In the genomic region with DNA sequence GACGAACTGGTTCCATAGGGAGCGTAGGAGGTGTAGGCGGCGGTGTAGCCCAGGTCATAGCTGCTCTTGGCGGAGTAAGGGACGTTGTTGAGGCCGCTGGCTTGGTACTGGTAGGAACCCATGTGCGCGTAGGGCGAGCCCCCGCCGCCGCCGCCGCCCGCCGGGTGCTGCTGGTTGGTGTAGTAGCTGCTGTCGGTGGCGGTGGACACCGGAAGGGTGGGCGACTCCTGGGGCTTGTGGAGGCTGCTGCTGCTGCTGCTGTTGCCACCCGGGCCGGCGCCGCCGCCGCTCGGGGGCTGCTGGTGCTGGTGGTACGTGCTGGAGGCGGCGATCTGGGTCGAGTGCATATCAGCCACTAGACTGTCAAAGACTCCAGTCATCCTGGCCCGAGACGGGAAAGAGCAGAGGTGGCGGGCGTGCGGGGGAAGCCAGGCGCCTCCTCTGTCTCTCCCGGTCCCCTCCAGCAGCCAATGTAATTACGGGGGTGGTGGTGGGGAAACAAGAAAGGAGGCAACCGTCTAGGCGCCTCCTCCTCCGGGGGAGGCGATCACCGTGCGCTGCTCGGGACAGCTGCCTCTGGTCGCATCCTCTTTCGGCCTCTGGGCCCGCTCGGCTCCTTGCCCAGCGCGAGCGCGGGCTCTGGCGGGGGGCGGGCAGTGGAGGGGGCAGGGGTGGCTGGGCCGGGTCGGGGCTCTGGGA, we compare ENCODE assay signal across 1 cellular context.
TF ChIP-seq lines count a peak whose summit lies in the region.

No MANE protein-coding gene starts in this region.

TF ChIP-seq in K562, 482 proteins besides CTCF, POLR2A, EP300 and RAD21 (continues in another document):
- TF ChIP-seq PBX2 (CRISPR knock-in tag; IDR thresholded peaks at IDR 0.05; ENCODE audit: low read depth) = no peak
- no peak for TF ChIP-seq PBX2 (tag; conservative IDR thresholded peaks at IDR 0.05; ENCODE audit: low read depth)
- no peak for TF ChIP-seq ZNF24 (IDR thresholded peaks at IDR 0.05)
- no peak for TF ChIP-seq ZMIZ1 (IDR thresholded peaks at IDR 0.05; ENCODE audit: low read depth in 2 of 2, low read length in 2 of 2)
- 0 out of 2 replicates have a peak, but pooled peaks have one; percentile 25 for TF ChIP-seq SRSF1 (IDR thresholded peaks at IDR 0.05; ENCODE audit: low read depth, low read length)
- no peak for TF ChIP-seq HDAC8 (tag; IDR thresholded peaks at IDR 0.05)
- TF ChIP-seq MAFG (tag; conservative IDR thresholded peaks at IDR 0.05) = no peak
- TF ChIP-seq ZNF79 (CRISPR knock-in tag; IDR thresholded peaks at IDR 0.05; ENCODE audit: low read depth) = no peak
- 0 out of 2 replicates have a peak, but pooled peaks have one; percentile 91 for TF ChIP-seq RBM14 (IDR thresholded peaks at IDR 0.05; ENCODE audit: borderline replicate concordance, insufficient read depth, low read depth, low read length)
- TF ChIP-seq, protein P1, sequence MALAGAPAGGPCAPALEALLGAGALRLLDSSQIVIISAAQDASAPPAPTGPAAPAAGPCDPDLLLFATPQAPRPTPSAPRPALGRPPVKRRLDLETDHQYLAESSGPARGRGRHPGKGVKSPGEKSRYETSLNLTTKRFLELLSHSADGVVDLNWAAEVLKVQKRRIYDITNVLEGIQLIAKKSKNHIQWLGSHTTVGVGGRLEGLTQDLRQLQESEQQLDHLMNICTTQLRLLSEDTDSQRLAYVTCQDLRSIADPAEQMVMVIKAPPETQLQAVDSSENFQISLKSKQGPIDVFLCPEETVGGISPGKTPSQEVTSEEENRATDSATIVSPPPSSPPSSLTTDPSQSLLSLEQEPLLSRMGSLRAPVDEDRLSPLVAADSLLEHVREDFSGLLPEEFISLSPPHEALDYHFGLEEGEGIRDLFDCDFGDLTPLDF (CRISPR knock-in tag; IDR thresholded peaks at IDR 0.05) = peak; percentile 46; the same call in 1 of the 2 replicates
- no peak for TF ChIP-seq ZNF431 (CRISPR knock-in tag; IDR thresholded peaks at IDR 0.05)
- TF ChIP-seq FOXM1 (IDR thresholded peaks at IDR 0.05; ENCODE audit: low read depth) = no peak
- 0 out of 2 replicates have a peak, but pooled peaks have one; percentile 70 for TF ChIP-seq FOXM1 (CRISPR knock-in tag; IDR thresholded peaks at IDR 0.05; ENCODE audit: low read depth)
- TF ChIP-seq VEZF1 (CRISPR knock-in tag; IDR thresholded peaks at IDR 0.05) = peak; percentile 79
- TF ChIP-seq ZHX1 (conservative IDR thresholded peaks at IDR 0.05; ENCODE audit: low read length) = no peak
- TF ChIP-seq, protein P2, sequence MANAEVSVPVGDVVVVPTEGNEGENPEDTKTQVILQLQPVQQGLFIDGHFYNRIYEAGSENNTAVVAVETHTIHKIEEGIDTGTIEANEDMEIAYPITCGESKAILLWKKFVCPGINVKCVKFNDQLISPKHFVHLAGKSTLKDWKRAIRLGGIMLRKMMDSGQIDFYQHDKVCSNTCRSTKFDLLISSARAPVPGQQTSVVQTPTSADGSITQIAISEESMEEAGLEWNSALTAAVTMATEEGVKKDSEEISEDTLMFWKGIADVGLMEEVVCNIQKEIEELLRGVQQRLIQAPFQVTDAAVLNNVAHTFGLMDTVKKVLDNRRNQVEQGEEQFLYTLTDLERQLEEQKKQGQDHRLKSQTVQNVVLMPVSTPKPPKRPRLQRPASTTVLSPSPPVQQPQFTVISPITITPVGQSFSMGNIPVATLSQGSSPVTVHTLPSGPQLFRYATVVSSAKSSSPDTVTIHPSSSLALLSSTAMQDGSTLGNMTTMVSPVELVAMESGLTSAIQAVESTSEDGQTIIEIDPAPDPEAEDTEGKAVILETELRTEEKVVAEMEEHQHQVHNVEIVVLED (CRISPR knock-in tag; IDR thresholded peaks at IDR 0.05) = no peak
- TF ChIP-seq, protein P3, sequence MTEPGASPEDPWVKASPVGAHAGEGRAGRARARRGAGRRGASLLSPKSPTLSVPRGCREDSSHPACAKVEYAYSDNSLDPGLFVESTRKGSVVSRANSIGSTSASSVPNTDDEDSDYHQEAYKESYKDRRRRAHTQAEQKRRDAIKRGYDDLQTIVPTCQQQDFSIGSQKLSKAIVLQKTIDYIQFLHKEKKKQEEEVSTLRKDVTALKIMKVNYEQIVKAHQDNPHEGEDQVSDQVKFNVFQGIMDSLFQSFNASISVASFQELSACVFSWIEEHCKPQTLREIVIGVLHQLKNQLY (CRISPR knock-in tag; conservative IDR thresholded peaks at IDR 0.05) = 0 out of 4 replicates have a peak, but pooled peaks of 1 of the 2 experiments have one; percentile 8
- TF ChIP-seq STAG1 (CRISPR knock-in tag; IDR thresholded peaks at IDR 0.05; ENCODE audit: borderline replicate concordance) = no peak
- peak; percentile 62 for TF ChIP-seq MAX (CRISPR knock-in tag; IDR thresholded peaks at IDR 0.05)
- no peak; the same call in 1 of the 2 replicates for TF ChIP-seq NR1H2 (CRISPR knock-in tag; IDR thresholded peaks at IDR 0.05)
- no peak for TF ChIP-seq E2F5 (CRISPR knock-in tag; IDR thresholded peaks at IDR 0.05)
- TF ChIP-seq ZNF41 (CRISPR knock-in tag; conservative IDR thresholded peaks at IDR 0.05) = no peak
- peak; percentile 51 for TF ChIP-seq SMAD4 (CRISPR knock-in tag; conservative IDR thresholded peaks at IDR 0.05)
- no peak for TF ChIP-seq HNRNPLL (IDR thresholded peaks at IDR 0.05; ENCODE audit: low read depth, low read length, poor library complexity, severe bottlenecking)
- TF ChIP-seq ZFX (CRISPR knock-in tag; IDR thresholded peaks at IDR 0.05) = peak; percentile 46; the same call in 1 of the 2 replicates
- no peak for TF ChIP-seq ZBTB9 (CRISPR knock-in tag; IDR thresholded peaks at IDR 0.05)
- TF ChIP-seq, protein P4, sequence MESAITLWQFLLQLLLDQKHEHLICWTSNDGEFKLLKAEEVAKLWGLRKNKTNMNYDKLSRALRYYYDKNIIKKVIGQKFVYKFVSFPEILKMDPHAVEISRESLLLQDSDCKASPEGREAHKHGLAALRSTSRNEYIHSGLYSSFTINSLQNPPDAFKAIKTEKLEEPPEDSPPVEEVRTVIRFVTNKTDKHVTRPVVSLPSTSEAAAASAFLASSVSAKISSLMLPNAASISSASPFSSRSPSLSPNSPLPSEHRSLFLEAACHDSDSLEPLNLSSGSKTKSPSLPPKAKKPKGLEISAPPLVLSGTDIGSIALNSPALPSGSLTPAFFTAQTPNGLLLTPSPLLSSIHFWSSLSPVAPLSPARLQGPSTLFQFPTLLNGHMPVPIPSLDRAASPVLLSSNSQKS (CRISPR knock-in tag; IDR thresholded peaks at IDR 0.05) = no peak
- TF ChIP-seq ZBTB7A (IDR thresholded peaks at IDR 0.05; ENCODE audit: borderline replicate concordance, control insufficient read depth, low read depth, low read length) = 0 out of 2 replicates have a peak, but pooled peaks have one; percentile 13
- 0 out of 2 replicates have a peak, but pooled peaks have one; percentile 28 for TF ChIP-seq PHB (CRISPR knock-in tag; IDR thresholded peaks at IDR 0.05)
- no peak for TF ChIP-seq CBX2 (IDR thresholded peaks at IDR 0.05; ENCODE audit: insufficient read depth, low read length, poor library complexity, severe bottlenecking)
- no peak for TF ChIP-seq SMARCA5 (IDR thresholded peaks at IDR 0.05)
- 0 out of 2 replicates have a peak, but pooled peaks have one; percentile 9 for TF ChIP-seq CTBP1 (IDR thresholded peaks at IDR 0.05; ENCODE audit: borderline replicate concordance)
